Comparison of ENCODE assay signal across 8 cellular contexts in the genomic region with DNA sequence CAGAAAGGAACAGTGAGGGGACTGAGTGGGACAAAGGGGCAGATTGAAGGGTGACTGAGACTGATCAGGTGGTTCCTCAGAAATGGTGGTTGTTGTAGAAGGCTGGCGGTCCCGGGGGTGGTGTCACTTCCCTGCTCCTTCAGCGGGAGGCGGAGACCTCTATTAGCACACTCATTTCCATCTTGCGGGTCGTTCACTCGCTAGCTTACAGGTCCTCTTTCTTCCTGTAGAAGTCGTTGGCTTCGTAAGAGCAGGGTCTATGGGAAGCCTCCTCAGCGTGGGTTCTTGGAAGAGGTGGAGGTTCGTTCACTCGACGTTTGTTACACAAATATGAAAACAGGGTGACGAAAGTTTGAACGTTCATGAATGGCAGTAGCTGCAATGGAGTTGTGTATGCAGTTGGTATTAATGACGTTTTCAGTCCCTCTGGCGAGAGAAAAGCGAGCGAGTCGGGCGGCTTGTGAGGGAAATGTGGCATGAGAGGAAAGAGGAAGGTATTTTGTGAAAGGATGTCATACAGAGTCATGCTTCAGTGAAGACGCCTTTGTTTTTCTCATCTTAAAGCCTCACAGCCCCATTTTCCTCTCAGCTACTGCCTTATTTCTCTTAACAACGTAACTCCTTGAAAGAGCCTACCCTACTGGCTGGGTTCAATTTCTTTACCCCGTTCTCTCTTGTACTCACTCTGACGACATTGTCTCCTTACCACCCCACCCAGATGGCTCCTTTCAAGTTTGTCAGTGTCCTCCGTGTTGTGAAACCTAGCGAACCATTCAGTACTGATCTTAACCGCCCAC. TPM values are rescaled to one million over a fixed set of nuclear protein-coding genes. Genes with fewer than 3 reads are reported as not detected.
A peak's percentile ranks its signal among the peaks of the same experiment; 100 is the strongest.
DNase-seq lines count a peak whose midpoint lies in the region; ATAC-seq and TF ChIP-seq lines count a peak whose summit lies in the region.

No MANE protein-coding gene starts in this region.

- H3K4me3 ChIP-seq in dorsolateral prefrontal cortex = peak overlapping the region; percentile 42 to 84 (median 68)

- peak overlapping the region in 55 of 59 donors; percentile 4 to 92 (median 74) for H3K27ac ChIP-seq in dorsolateral prefrontal cortex

- peaks cover 19% of the 10 kb centered on the region for H3K4me1 Mint-ChIP-seq in stimulated activated effector memory CD8-positive, alpha-beta T cell treated with anti-CD3 and anti-CD28 coated beads, Interleukin-12 subunit alpha, Interleukin-12 subunit beta, amount 100 ng/mL, for 72 hours

- no peak for TF ChIP-seq CTCF in dorsolateral prefrontal cortex (IDR thresholded peaks at IDR 0.05 in 54 of 56, conservative IDR thresholded peaks at IDR 0.05 in 2 of 56; ENCODE audit: low read depth in 1 of 56, partially characterized antibody in 56 of 56)

- peak overlapping the region; percentile 87 for H3K4me3 Mint-ChIP-seq in stimulated activated effector memory CD8-positive, alpha-beta T cell treated with anti-CD3 and anti-CD28 coated beads, Interleukin-12 subunit alpha, Interleukin-12 subunit beta, amount 100 ng/mL, for 72 hours

- no peaks in the 10 kb centered on the region for H3K9me3 Mint-ChIP-seq in stimulated activated effector memory CD8-positive, alpha-beta T cell treated with anti-CD3 and anti-CD28 coated beads, Interleukin-12 subunit alpha, Interleukin-12 subunit beta, amount 100 ng/mL, for 72 hours

- peaks cover 0 to 8% (median 0%) of the 10 kb centered on the region in 45 donors for H3K27me3 ChIP-seq in dorsolateral prefrontal cortex

- DNase-seq in NCI-H524 (lab: John Stamatoyannopoulos, UW) (peak; percentile 43 to 62), NCI-H524 treated with DMSO at 0.1 percent for 48 hours (lab: John Stamatoyannopoulos, UW) (no peak), NCI-H2029 (lab: John Stamatoyannopoulos, UW) (peak; percentile 7), dorsolateral prefrontal cortex (peak in 2 of 10 donors; percentile 15 to 39), medulla oblongata (ENCODE audit: extremely low spot score) (peak; percentile 42)
- DNase-seq in activated CD4-positive, CD25-positive, alpha-beta regulatory T cell treated with anti-CD3 and anti-CD28 coated beads, Interleukin-2, amount 50 U/mL, for 72 hours = peak; percentile 47
- DNase-seq in stimulated activated effector memory CD8-positive, alpha-beta T cell treated with anti-CD3 and anti-CD28 coated beads, Interleukin-12 subunit alpha, Interleukin-12 subunit beta, amount 100 ng/mL, for 72 hours (ENCODE audit: low spot score in 2 of 2) = no peak

- no peaks in the 10 kb centered on the region for H3K36me3 Mint-ChIP-seq in stimulated activated effector memory CD8-positive, alpha-beta T cell treated with anti-CD3 and anti-CD28 coated beads, Interleukin-12 subunit alpha, Interleukin-12 subunit beta, amount 100 ng/mL, for 72 hours

- peak; percentile 27 for ATAC-seq in HG02759 (IDR thresholded peaks at IDR 0.05; ENCODE audit: unreplicated experiment)
- ATAC-seq in stimulated activated effector memory CD8-positive, alpha-beta T cell treated with anti-CD3 and anti-CD28 coated beads, Interleukin-12 subunit alpha, Interleukin-12 subunit beta, amount 100 ng/mL, for 72 hours = peak; percentile 78

- intact Hi-C loops in dorsolateral prefrontal cortex (cut with DNase I) = no loop called here

- peak overlapping the region; percentile 83 for H3K27ac Mint-ChIP-seq in stimulated activated effector memory CD8-positive, alpha-beta T cell treated with anti-CD3 and anti-CD28 coated beads, Interleukin-12 subunit alpha, Interleukin-12 subunit beta, amount 100 ng/mL, for 72 hours

RNA-seq across cellular contexts. Expression of a gene that starts 0.7 kb away (rescaled TPM):
- 10 to 100 TPM in 4 of 120 experiments, 1 to 10 TPM in 114, under 1 TPM in 2; 0.79 to 14.6 (median 3.8) TPM for total RNA-seq in dorsolateral prefrontal cortex

Comparison
In these comparisons a context has a peak if more than half of its experiments do, and no peak if none do; other contexts are left out.
1. DNase-seq: peak in NCI-H524 (2 of 2), NCI-H2029 (single experiment), activated CD4-positive, CD25-positive, alpha-beta regulatory T cell treated with anti-CD3 and anti-CD28 coated beads, Interleukin-2, amount 50 U/mL, for 72 hours (single experiment) and medulla oblongata (single experiment); none in NCI-H524 treated with DMSO at 0.1 percent for 48 hours (single experiment) and stimulated activated effector memory CD8-positive, alpha-beta T cell treated with anti-CD3 and anti-CD28 coated beads, Interleukin-12 subunit alpha, Interleukin-12 subunit beta, amount 100 ng/mL, for 72 hours (0 of 2).